3 cellular contexts compared by ENCODE assay signal in genomic region chr1:195765099-195765498, GRCh38.
A peak's percentile ranks its signal among the peaks of the same experiment; 100 is the strongest.
TF ChIP-seq lines count a peak whose summit lies in the region.

No MANE protein-coding gene starts in this region.

TF ChIP-seq in HepG2, 621 proteins besides CTCF, POLR2A, EP300 and RAD21:
- TF ChIP-seq FOXK1 (CRISPR knock-in tag; IDR thresholded peaks at IDR 0.05; ENCODE audit: borderline replicate concordance, low read depth): no peak
- TF ChIP-seq ZNF552 (CRISPR knock-in tag; IDR thresholded peaks at IDR 0.05; ENCODE audit: borderline replicate concordance): no peak
- no peak for TF ChIP-seq ZFP41 (CRISPR knock-in tag; IDR thresholded peaks at IDR 0.05; ENCODE audit: borderline replicate concordance)
- TF ChIP-seq MAFK (conservative IDR thresholded peaks at IDR 0.05 in 1 of 2, IDR thresholded peaks at IDR 0.05 in 1 of 2; ENCODE audit: low read length in 2 of 2): peak; percentile 30 to 73; a peak in 2 of 4 replicates
- no peak for TF ChIP-seq ZNF563 (CRISPR knock-in tag; IDR thresholded peaks at IDR 0.05)
- no peak for TF ChIP-seq ZNF580 (CRISPR knock-in tag; IDR thresholded peaks at IDR 0.05; ENCODE audit: borderline replicate concordance, low read depth)
- TF ChIP-seq PBX3 (CRISPR knock-in tag; IDR thresholded peaks at IDR 0.05; ENCODE audit: borderline replicate concordance): no peak
- no peak for TF ChIP-seq TRIM24 (CRISPR knock-in tag; IDR thresholded peaks at IDR 0.05)
- TF ChIP-seq MAFF (IDR thresholded peaks at IDR 0.05; ENCODE audit: low read depth, low read length): peak; percentile 48; the same call in 1 of the 2 replicates
- no peak for TF ChIP-seq ZNF510 (CRISPR knock-in tag; IDR thresholded peaks at IDR 0.05; ENCODE audit: low read depth)
- TF ChIP-seq BRCA1 (CRISPR knock-in tag; IDR thresholded peaks at IDR 0.05): no peak
- TF ChIP-seq ZNF644 (CRISPR knock-in tag; IDR thresholded peaks at IDR 0.05; ENCODE audit: low read depth): no peak
- TF ChIP-seq EHMT2 (IDR thresholded peaks at IDR 0.05; ENCODE audit: borderline replicate concordance, low read depth, low read length): no peak
- TF ChIP-seq, protein P1, sequence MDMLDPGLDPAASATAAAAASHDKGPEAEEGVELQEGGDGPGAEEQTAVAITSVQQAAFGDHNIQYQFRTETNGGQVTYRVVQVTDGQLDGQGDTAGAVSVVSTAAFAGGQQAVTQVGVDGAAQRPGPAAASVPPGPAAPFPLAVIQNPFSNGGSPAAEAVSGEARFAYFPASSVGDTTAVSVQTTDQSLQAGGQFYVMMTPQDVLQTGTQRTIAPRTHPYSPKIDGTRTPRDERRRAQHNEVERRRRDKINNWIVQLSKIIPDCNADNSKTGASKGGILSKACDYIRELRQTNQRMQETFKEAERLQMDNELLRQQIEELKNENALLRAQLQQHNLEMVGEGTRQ (IDR thresholded peaks at IDR 0.05; ENCODE audit: low read depth, low read length): no peak
- TF ChIP-seq, protein P1 (CRISPR knock-in tag; IDR thresholded peaks at IDR 0.05; ENCODE audit: borderline replicate concordance): no peak
- TF ChIP-seq RXRB (CRISPR knock-in tag; IDR thresholded peaks at IDR 0.05; ENCODE audit: borderline replicate concordance): no peak
- TF ChIP-seq ZNF879 (CRISPR knock-in tag; IDR thresholded peaks at IDR 0.05): no peak
- TF ChIP-seq KAT2B (IDR thresholded peaks at IDR 0.05; ENCODE audit: borderline replicate concordance, low read depth, low read length): no peak

TF ChIP-seq in IMR-90, 13 proteins besides CTCF, POLR2A, EP300 and RAD21:
- TF ChIP-seq MAFK (IDR thresholded peaks at IDR 0.05; ENCODE audit: low read depth, low read length) (peak; percentile 51; the same call in 1 of the 2 replicates), NFE2L2 (IDR thresholded peaks at IDR 0.05; ENCODE audit: low read depth, low read length) (no peak), RFX5 (IDR thresholded peaks at IDR 0.05; ENCODE audit: low read depth, low read length) (no peak)

TF ChIP-seq in K562, 482 proteins besides CTCF, POLR2A, EP300 and RAD21:
- TF ChIP-seq MAFG (tag; conservative IDR thresholded peaks at IDR 0.05): peak; percentile 54; the same call in 1 of the 2 replicates
- peak; percentile 54; the same call in 1 of the 2 replicates for TF ChIP-seq MAFF (IDR thresholded peaks at IDR 0.05; ENCODE audit: low read length)
- TF ChIP-seq SAP30 (IDR thresholded peaks at IDR 0.05; ENCODE audit: borderline replicate concordance, insufficient read depth, low read depth, low read length, poor library complexity, severe bottlenecking): no peak
- peak; percentile 93 for TF ChIP-seq ZNF316 (IDR thresholded peaks at IDR 0.05)
- TF ChIP-seq MAFK (IDR thresholded peaks at IDR 0.05; ENCODE audit: low read length): peak; percentile 44; the same call in 1 of the 2 replicates
- TF ChIP-seq C11orf30 (IDR thresholded peaks at IDR 0.05; ENCODE audit: low read depth): peak; percentile 72
